ENCODE assay signal across 1 cellular context in genomic region chr10:12113627-12114026, GRCh38.
TF ChIP-seq lines count a peak whose summit lies in the region.

No MANE protein-coding gene starts in this region.

TF ChIP-seq in K562, 482 proteins besides CTCF, POLR2A, EP300 and RAD21 (continued from another document):
- TF ChIP-seq STAT5B (CRISPR knock-in tag; IDR thresholded peaks at IDR 0.05): no peak
